Comparison of ENCODE assay signal across 10 cellular contexts in the genomic region with DNA sequence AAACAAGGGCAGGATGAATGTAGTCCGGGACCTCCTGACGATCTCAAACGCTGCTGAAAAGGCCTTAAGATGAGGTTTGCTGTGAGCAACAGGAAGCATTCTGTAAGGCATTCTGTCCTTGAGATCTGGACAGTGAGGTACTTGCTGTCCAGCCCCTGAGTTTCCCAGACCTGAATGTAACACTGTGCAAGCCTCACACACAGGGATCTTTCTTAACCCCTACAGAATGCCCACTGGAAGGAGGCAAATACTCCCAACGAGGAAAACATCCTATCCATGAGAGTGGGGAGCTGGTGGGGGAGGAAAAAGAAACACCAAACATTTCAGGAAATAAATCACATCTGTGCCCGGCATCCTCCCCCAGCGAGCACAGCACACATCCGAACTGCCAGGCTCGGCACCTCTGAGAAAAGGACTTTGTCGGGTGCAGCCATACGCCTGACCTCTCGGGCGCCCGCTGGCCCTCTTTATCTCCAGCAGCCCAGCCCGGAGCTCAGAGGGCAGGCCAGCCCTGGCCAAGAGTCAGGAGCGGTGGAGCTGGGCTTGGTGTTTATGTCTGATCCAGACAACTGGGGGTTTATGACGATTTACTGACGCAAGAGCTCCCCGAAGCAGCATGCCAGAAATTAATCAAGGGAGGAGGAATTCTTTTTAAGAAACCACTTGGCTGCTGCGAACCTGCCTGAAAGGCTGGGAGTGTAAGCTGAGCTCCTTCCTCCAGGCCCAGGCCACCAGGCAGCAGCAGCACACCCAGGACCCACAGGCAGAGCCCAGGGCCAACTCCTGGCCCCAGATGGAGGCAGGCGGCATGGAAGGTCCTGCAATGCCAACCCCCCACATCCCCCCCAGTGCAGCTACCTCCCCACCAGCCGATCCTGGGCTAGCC.
A peak's percentile ranks its signal among the peaks of the same experiment; 100 is the strongest.
DNase-seq lines count a peak whose midpoint lies in the region; ATAC-seq and TF ChIP-seq lines count a peak whose summit lies in the region.
"Had no signal": no experiment of that assay in that cellular context is flagged by ENCODE, and none has a peak within 500 bp of the region (broad histone marks: within the 10 kb centered on the region; RNA-seq: fewer than 3 reads in every experiment).

No MANE protein-coding gene starts in this region.

- H3K4me3 Mint-ChIP-seq in T-helper 2 cell treated with Interferon-gamma antibody and Interleukin-4, amounts not matched to agents 5 μg/mL and 100 μg/mL, for 36 hours, result peak overlapping the region; percentile 70
- no peak overlapping the region for H3K4me3 Mint-ChIP-seq in chondrocyte (ENCODE audit: unreplicated experiment)

- peak overlapping the region; percentile 92 for H3K27ac Mint-ChIP-seq in T-helper 2 cell treated with Interferon-gamma antibody and Interleukin-4, amounts not matched to agents 5 μg/mL and 100 μg/mL, for 36 hours
- peak overlapping the region; percentile 82 for H3K27ac Mint-ChIP-seq in chondrocyte (ENCODE audit: unreplicated experiment)

- ATAC-seq in lung (ENCODE audit: insufficient read depth, low FRiP score), result no peak

- H3K4me1 Mint-ChIP-seq in T-helper 2 cell treated with Interferon-gamma antibody and Interleukin-4, amounts not matched to agents 5 μg/mL and 100 μg/mL, for 36 hours (ENCODE audit: low read depth), result peaks cover 57% of the 10 kb centered on the region
- peaks cover 34% of the 10 kb centered on the region for H3K4me1 Mint-ChIP-seq in chondrocyte (ENCODE audit: low read depth)

- H3K4me3 ChIP-seq in lung (no peak overlapping the region), thymus (ENCODE audit: low read length) (no peak overlapping the region)

- H3K9me3 ChIP-seq in lung (ENCODE audit: control insufficient read depth in 2 of 2, insufficient read depth in 1 of 2, low read length in 1 of 2) (no peaks in the 10 kb centered on the region), thymus (ENCODE audit: control insufficient read depth) (no peaks in the 10 kb centered on the region)

- TF ChIP-seq CTCF in chondrocyte (IDR thresholded peaks at IDR 0.05) (peak; percentile 9), lung (IDR thresholded peaks at IDR 0.05; ENCODE audit: control extremely low read depth, extremely low read depth) (no peak)

- H3K36me3 Mint-ChIP-seq in T-helper 2 cell treated with Interferon-gamma antibody and Interleukin-4, amounts not matched to agents 5 μg/mL and 100 μg/mL, for 36 hours (ENCODE audit: low read depth), result peaks cover 17% of the 10 kb centered on the region
- H3K36me3 Mint-ChIP-seq in chondrocyte (ENCODE audit: low read depth), result peaks cover 1% of the 10 kb centered on the region

- no peaks in the 10 kb centered on the region for H3K27me3 Mint-ChIP-seq in T-helper 2 cell treated with Interferon-gamma antibody and Interleukin-4, amounts not matched to agents 5 μg/mL and 100 μg/mL, for 36 hours (ENCODE audit: low read depth)
- no peaks in the 10 kb centered on the region for H3K27me3 Mint-ChIP-seq in chondrocyte (ENCODE audit: low read depth)

- no peaks in the 10 kb centered on the region for H3K36me3 ChIP-seq in lung (ENCODE audit: control insufficient read depth in 2 of 2, insufficient read depth in 2 of 2, low read length in 2 of 2)
- no peaks in the 10 kb centered on the region for H3K36me3 ChIP-seq in thymus (ENCODE audit: control insufficient read depth, insufficient read depth)

- peak overlapping the region; percentile 26 to 93 for H3K27ac ChIP-seq in lung (ENCODE audit: low read depth in 1 of 2, low read length in 1 of 2)
- H3K27ac ChIP-seq in thymus (ENCODE audit: low read depth), result peak overlapping the region; percentile 70
- H3K27ac ChIP-seq: C4-2B had no signal

- DNase-seq in T-helper 2 cell treated with Interferon-gamma antibody and Interleukin-4, amounts not matched to agents 5 μg/mL and 100 μg/mL, for 36 hours (ENCODE audit: low spot score), result no peak
- DNase-seq in T-helper 2 cell, result no peak
- no peak for DNase-seq in chondrocyte (ENCODE audit: low spot score)
- no peak for DNase-seq in lung (ENCODE audit: low spot score)
- no peak for DNase-seq in occipital lobe (lab: John Stamatoyannopoulos, UW)
- DNase-seq in NCI-H2029 (lab: John Stamatoyannopoulos, UW), result no peak
- DNase-seq in middle frontal gyrus (ENCODE audit: extremely low spot score, low spot score), result no peak
- DNase-seq: T-helper 9 cell had no signal

- H3K27me3 ChIP-seq in lung (ENCODE audit: control insufficient read depth, insufficient read depth) (no peaks in the 10 kb centered on the region), thymus (ENCODE audit: control insufficient read depth, insufficient read depth) (no peaks in the 10 kb centered on the region)

- 57 to 71% methylated on average over 21 of the region's 21 CpGs for WGBS in lung, 2 donors
- 62% methylated on average over 21 of the region's 21 CpGs for WGBS in thymus

- H3K4me1 ChIP-seq in lung (ENCODE audit: control insufficient read depth in 2 of 2, insufficient read depth in 2 of 2, low read length in 2 of 2), result peaks cover 11 to 23% of the 10 kb centered on the region in 2 donors
- peaks cover 68% of the 10 kb centered on the region for H3K4me1 ChIP-seq in thymus (ENCODE audit: control insufficient read depth, insufficient read depth, low read length)

- no peaks in the 10 kb centered on the region for H3K9me3 Mint-ChIP-seq in T-helper 2 cell treated with Interferon-gamma antibody and Interleukin-4, amounts not matched to agents 5 μg/mL and 100 μg/mL, for 36 hours
- H3K9me3 Mint-ChIP-seq in chondrocyte (ENCODE audit: low read depth), result peaks cover 3% of the 10 kb centered on the region
